Comparison of ENCODE assay signal across 17 cellular contexts in the genomic region with DNA sequence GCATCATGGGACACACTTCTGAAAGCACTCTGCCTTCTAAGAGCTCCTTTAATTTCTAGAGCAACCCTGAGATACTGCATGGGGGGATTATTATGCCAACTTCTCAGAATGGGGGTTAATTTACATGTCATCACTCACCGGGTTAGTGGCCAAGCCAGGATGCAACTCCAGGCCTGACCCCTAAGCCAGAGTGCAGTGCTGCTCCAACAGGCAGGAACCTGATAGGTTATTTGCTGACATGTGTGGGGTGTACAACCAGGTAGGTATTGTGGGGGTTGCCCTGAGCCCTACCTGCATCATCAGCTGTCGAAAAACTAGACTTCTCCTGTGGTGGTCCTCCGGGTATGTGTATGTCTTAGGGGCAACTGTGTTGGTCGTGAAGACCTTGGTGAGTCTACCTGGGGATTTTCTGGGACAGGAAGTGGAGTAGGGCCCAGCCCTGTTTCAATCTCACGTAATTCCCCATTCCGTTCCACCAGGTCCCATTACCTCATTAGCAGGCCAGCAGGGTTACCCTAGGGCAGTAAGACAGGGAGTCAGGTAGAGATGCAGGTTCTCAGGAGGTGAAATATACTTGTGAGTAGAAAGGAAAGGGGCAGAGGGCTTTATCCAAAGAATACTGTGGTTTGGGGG. TPM values are rescaled to one million over a fixed set of nuclear protein-coding genes. Genes with fewer than 3 reads are reported as not detected.
DNase-seq lines count a peak whose midpoint lies in the region; ATAC-seq and TF ChIP-seq lines count a peak whose summit lies in the region.
"Had no signal": no experiment of that assay in that cellular context is flagged by ENCODE, and none has a peak within 500 bp of the region (broad histone marks: within the 10 kb centered on the region; RNA-seq: fewer than 3 reads in every experiment).

No MANE protein-coding gene starts in this region.

- intact Hi-C loops in activated naive CD4-positive, alpha-beta T cell treated with anti-CD3 and anti-CD28 coated beads for 36 hours (cut with micrococcal nuclease): no loop called here
- intact Hi-C loops in esophagus muscularis mucosa (cut with DNase I): no loop called here

- H3K4me3 Mint-ChIP-seq in activated naive CD4-positive, alpha-beta T cell treated with anti-CD3 and anti-CD28 coated beads for 36 hours: no peak overlapping the region
- no peak overlapping the region for H3K4me3 Mint-ChIP-seq in stimulated activated memory B cell treated with anti-CD40 and anti-IgM and Interleukin-4, amounts not matched to agents 10 μg/mL and 1 μg/mL and 100 μg/mL, for 72 hours
- H3K4me3 Mint-ChIP-seq: HFFc6 had no signal

- H3K4me1 ChIP-seq in esophagus muscularis mucosa: peaks cover 0 to under 1% (median 0%) of the 10 kb centered on the region in 4 donors

- WGBS in esophagus muscularis mucosa: 89% methylated on average over 6 of the region's 6 CpGs

- TF ChIP-seq EP300 in esophagus muscularis mucosa (IDR thresholded peaks at IDR 0.05): no peak

- peaks cover 30% of the 10 kb centered on the region for H3K36me3 Mint-ChIP-seq in activated naive CD4-positive, alpha-beta T cell treated with anti-CD3 and anti-CD28 coated beads for 36 hours (ENCODE audit: low read depth)
- peaks cover 75% of the 10 kb centered on the region for H3K36me3 Mint-ChIP-seq in stimulated activated memory B cell treated with anti-CD40 and anti-IgM and Interleukin-4, amounts not matched to agents 10 μg/mL and 1 μg/mL and 100 μg/mL, for 72 hours

- no peak for DNase-seq in activated naive CD4-positive, alpha-beta T cell treated with anti-CD3 and anti-CD28 coated beads for 36 hours
- DNase-seq in activated naive CD4-positive, alpha-beta T cell treated with Interleukin-2 at 50 U/mL for 16 hours: no peak
- DNase-seq in kidney tubule cell (ENCODE audit: low spot score) (peak; percentile 37), esophagus muscularis mucosa (ENCODE audit: extremely low spot score) (no peak), ureter (ENCODE audit: low spot score) (no peak)
- DNase-seq: ACHN, COR-L47, DMS153, HFFc6, MG63, NCI-H1092, NCI-H2081 treated with DMSO at 0.1 percent for 48 hours, NCI-H2227 treated with DMSO at 0.1 percent for 48 hours, NCI-H524, PC-9 had no signal

- peaks cover 72 to 96% (median 90%) of the 10 kb centered on the region in 4 donors for H3K36me3 ChIP-seq in esophagus muscularis mucosa

- H3K27ac ChIP-seq in esophagus muscularis mucosa (replicated peaks in 1 of 4): no peak overlapping the region
- H3K27ac ChIP-seq: PC-9 had no signal

- H3K4me1 Mint-ChIP-seq in activated naive CD4-positive, alpha-beta T cell treated with anti-CD3 and anti-CD28 coated beads for 36 hours (ENCODE audit: low read depth): peaks cover 3% of the 10 kb centered on the region
- H3K4me1 Mint-ChIP-seq in stimulated activated memory B cell treated with anti-CD40 and anti-IgM and Interleukin-4, amounts not matched to agents 10 μg/mL and 1 μg/mL and 100 μg/mL, for 72 hours: peaks cover 17% of the 10 kb centered on the region

- CTCF ChIA-PET in activated naive CD4-positive, alpha-beta T cell treated with anti-CD3 and anti-CD28 coated beads for 36 hours (lab: Charles Lee): interaction anchor here (1.1 kb wide), 1 partner anchor 9 kb away, joined by 9 read pairs; no protein-coding TSS in a partner anchor

- no peaks in the 10 kb centered on the region for H3K9me3 ChIP-seq in esophagus muscularis mucosa
- H3K9me3 ChIP-seq: MG63 had no signal

- H3K9me3 Mint-ChIP-seq in activated naive CD4-positive, alpha-beta T cell treated with anti-CD3 and anti-CD28 coated beads for 36 hours: no peaks in the 10 kb centered on the region
- no peaks in the 10 kb centered on the region for H3K9me3 Mint-ChIP-seq in stimulated activated memory B cell treated with anti-CD40 and anti-IgM and Interleukin-4, amounts not matched to agents 10 μg/mL and 1 μg/mL and 100 μg/mL, for 72 hours
- H3K9me3 Mint-ChIP-seq: HFFc6 had no signal

- no peak for TF ChIP-seq CTCF in esophagus muscularis mucosa (IDR thresholded peaks at IDR 0.05)

- H3K4me3 ChIP-seq in esophagus muscularis mucosa: no peak overlapping the region
- H3K4me3 ChIP-seq: MG63, PC-9 had no signal

- H3K27me3 ChIP-seq in esophagus muscularis mucosa: no peaks in the 10 kb centered on the region
- H3K27me3 ChIP-seq: MG63 had no signal

- peak overlapping the region; percentile 65 for H3K27ac Mint-ChIP-seq in activated naive CD4-positive, alpha-beta T cell treated with anti-CD3 and anti-CD28 coated beads for 36 hours
- peak overlapping the region; percentile 42 for H3K27ac Mint-ChIP-seq in stimulated activated memory B cell treated with anti-CD40 and anti-IgM and Interleukin-4, amounts not matched to agents 10 μg/mL and 1 μg/mL and 100 μg/mL, for 72 hours

- no peak for TF ChIP-seq POLR2A in esophagus muscularis mucosa (IDR thresholded peaks at IDR 0.05; ENCODE audit: low read depth)

- no peaks in the 10 kb centered on the region for H3K27me3 Mint-ChIP-seq in activated naive CD4-positive, alpha-beta T cell treated with anti-CD3 and anti-CD28 coated beads for 36 hours (ENCODE audit: low read depth)
- no peaks in the 10 kb centered on the region for H3K27me3 Mint-ChIP-seq in stimulated activated memory B cell treated with anti-CD40 and anti-IgM and Interleukin-4, amounts not matched to agents 10 μg/mL and 1 μg/mL and 100 μg/mL, for 72 hours

- peak; percentile 42 for ATAC-seq in HG02610 (IDR thresholded peaks at IDR 0.05; ENCODE audit: unreplicated experiment)
- ATAC-seq in stimulated activated memory B cell treated with anti-CD40 and anti-IgM and Interleukin-4, amounts not matched to agents 10 μg/mL and 1 μg/mL and 100 μg/mL, for 72 hours: no peak

RNA-seq across cellular contexts. Expression of gene MACROH2A1, which starts 56.7 kb away (rescaled TPM):
- total RNA-seq in activated naive CD4-positive, alpha-beta T cell treated with anti-CD3 and anti-CD28 coated beads for 36 hours: 100 to 1,000 TPM; 153 TPM
- total RNA-seq in esophagus muscularis mucosa (100 to 1,000 TPM; 144 to 152 (median 149) TPM), ureter (248 TPM)
